ENCODE assay signal across 8 cellular contexts in genomic region chr1:34852677-34853217, GRCh38. TPM values are rescaled to one million over a fixed set of nuclear protein-coding genes. Genes with fewer than 3 reads are reported as not detected.
DNase-seq lines count a peak whose midpoint lies in the region; FAIRE-seq and TF ChIP-seq lines count a peak whose summit lies in the region.

No MANE protein-coding gene starts in this region.

- in situ Hi-C loops in HAP-1 (cut with MboI; ENCODE audit: low sequenced_read_pairs), result no loop called here

- H3K27me3 ChIP-seq in HAP-1 (ENCODE audit: low read depth) (no peaks in the 10 kb centered on the region), Loucy (ENCODE audit: insufficient read depth, low read length, poor library complexity, severe bottlenecking) (no peaks in the 10 kb centered on the region), stomach (no peaks in the 10 kb centered on the region)

- H3K36me3 Mint-ChIP-seq in neural crest cell (ENCODE audit: low read depth), result peaks cover 10% of the 10 kb centered on the region

- H3K9me3 ChIP-seq in HAP-1 (no peaks in the 10 kb centered on the region), Loucy (ENCODE audit: insufficient read depth, low read depth, low read length) (no peaks in the 10 kb centered on the region), stomach (no peaks in the 10 kb centered on the region)

- H3K4me3 ChIP-seq in HAP-1, result no peak overlapping the region
- H3K4me3 ChIP-seq in Loucy (ENCODE audit: low read length, poor library complexity, severe bottlenecking), result no peak overlapping the region
- no peak overlapping the region for H3K4me3 ChIP-seq in stomach

- H3K79me2 ChIP-seq in Loucy (ENCODE audit: insufficient read depth, low read length), result peaks cover 17% of the 10 kb centered on the region; the same call in 1 of the 2 replicates

- no peak overlapping the region for H3K9ac ChIP-seq in Loucy (ENCODE audit: low read depth, low read length, poor library complexity, severe bottlenecking)

- peak; percentile 99 for TF ChIP-seq CTCF in Loucy (conservative IDR thresholded peaks at IDR 0.05; ENCODE audit: low read length)
- peak; percentile 99 for TF ChIP-seq CTCF in neural crest cell (conservative IDR thresholded peaks at IDR 0.05)
- peak in 6 of 7 experiments; percentile 37 to 99 (median 96) for TF ChIP-seq CTCF in stomach (IDR thresholded peaks at IDR 0.05)

- TF ChIP-seq EP300 in stomach (IDR thresholded peaks at IDR 0.05), result no peak

- H3K36me3 ChIP-seq in HAP-1 (replicated peaks) (peaks cover 37% of the 10 kb centered on the region), Loucy (ENCODE audit: insufficient read depth, low read length) (peaks cover 13% of the 10 kb centered on the region; the same call in 1 of the 2 replicates), stomach (peaks cover 18 to 76% (median 45%) of the 10 kb centered on the region in 4 donors)

- DNase-seq in HAP-1 (ENCODE audit: low spot score in 2 of 2) (peak; percentile 92 to 93), RPMI8226 (peak; percentile 94), fibroblast of the conjunctiva (ENCODE audit: low read depth) (peak; percentile 94), neural crest cell (ENCODE audit: low read depth, low spot score) (peak; percentile 87), stomach (peak; percentile 93)
- DNase-seq in activated T-helper 1 cell treated with anti-CD3 and anti-CD28 coated beads, Interleukin-2, amount 50 U/mL, for 16 hours (ENCODE audit: low read depth in 1 of 2, low spot score in 1 of 2), result peak; percentile 64 to 79

- H3K4me1 ChIP-seq in HAP-1 (no peaks in the 10 kb centered on the region), Loucy (ENCODE audit: insufficient read depth, low read length, poor library complexity, severe bottlenecking) (peaks cover 5% of the 10 kb centered on the region), stomach (peaks cover 11 to 50% (median 23%) of the 10 kb centered on the region in 4 donors)

- H3F3A ChIP-seq in Loucy (ENCODE audit: low read depth), result 0 out of 2 replicates have a peak, but pooled peaks cover 3% of the 10 kb centered on the region

- no peak overlapping the region for H3K27ac Mint-ChIP-seq in neural crest cell (ENCODE audit: unreplicated experiment)

- no peaks in the 10 kb centered on the region for H3K9me3 Mint-ChIP-seq in neural crest cell

- peaks cover 4% of the 10 kb centered on the region for H4K20me1 ChIP-seq in Loucy (ENCODE audit: insufficient read depth, low read length, poor library complexity, severe bottlenecking)

- peak overlapping the region; percentile 56 for H3K4me3 Mint-ChIP-seq in neural crest cell

- peaks cover 41% of the 10 kb centered on the region for H3K4me1 Mint-ChIP-seq in neural crest cell

- H2AFZ ChIP-seq in Loucy (ENCODE audit: low read length), result no peak overlapping the region

- TF ChIP-seq POLR2A in stomach (IDR thresholded peaks at IDR 0.05), result no peak

- peak; percentile 96 for FAIRE-seq in G401.6 (lab: Jason Lieb, UNC)

- 26 to 31% (median 30%) methylated on average over 6 of the region's 6 CpGs for WGBS in stomach, 5 donors

- H3K27me3 Mint-ChIP-seq in neural crest cell (ENCODE audit: low read depth), result no peaks in the 10 kb centered on the region

- intact Hi-C loops in stomach (cut with DNase I; ENCODE audit: low total_unique reads), result no loop called here

- no peak overlapping the region for H3K4me2 ChIP-seq in Loucy (ENCODE audit: low read depth, low read length, poor library complexity, severe bottlenecking)

- peak overlapping the region; percentile 42 to 74 (median 70) for H3K27ac ChIP-seq in stomach

- no peaks in the 10 kb centered on the region for H3K9me2 ChIP-seq in Loucy (replicated peaks; ENCODE audit: low read depth, low read length)

RNA-seq across cellular contexts. Expression of gene SMIM12, which starts 6.8 kb away (rescaled TPM):
- 43.2 and 45.4 TPM in 2 replicates for total RNA-seq in neural crest cell
- 10 to 100 TPM in 3 of 5 donors, 1 to 10 TPM in 1, under 1 TPM in 1; 0.58 to 22.8 (median 12.5) TPM for total RNA-seq in stomach
- 10 to 100 TPM; 22.9 to 28.9 (median 26.4) TPM for polyA plus RNA-seq in stomach

RNA-seq across cellular contexts. Expression of gene GJA4, which starts 59.9 kb away (rescaled TPM):
- total RNA-seq in neural crest cell (20.2 and 22.3 TPM in 2 replicates), stomach (1 to 10 TPM in 3 of 5 donors, not detected in 2; 1.7 to 4.8 (median 2.3) TPM)
- polyA plus RNA-seq in stomach, result 1 to 10 TPM; 2.2 to 2.9 (median 2.6) TPM
